In the genomic region with DNA sequence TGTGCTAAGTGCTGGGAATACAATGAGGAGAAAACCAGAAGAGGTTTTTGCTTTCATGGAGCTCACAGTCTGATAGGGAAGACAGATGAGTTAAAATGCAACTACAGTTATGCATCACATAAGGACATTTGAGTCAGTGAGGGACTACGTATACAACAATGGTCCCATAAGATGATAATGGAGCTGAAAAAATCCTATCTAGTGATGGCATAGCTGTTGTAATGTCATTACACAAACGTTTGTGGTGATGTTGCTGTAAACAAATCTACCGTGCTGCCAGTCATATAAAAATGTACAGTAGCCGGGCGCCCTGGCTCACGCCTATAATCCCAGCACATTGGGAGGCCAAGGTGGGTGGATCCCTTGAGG, we compare ENCODE assay signal across 13 cellular contexts.
A peak's percentile ranks its signal among the peaks of the same experiment; 100 is the strongest.
DNase-seq lines count a peak whose midpoint lies in the region; ATAC-seq and TF ChIP-seq lines count a peak whose summit lies in the region.
"Had no signal": no experiment of that assay in that cellular context is flagged by ENCODE, and none has a peak within 500 bp of the region (broad histone marks: within the 10 kb centered on the region; RNA-seq: fewer than 3 reads in every experiment).

No MANE protein-coding gene starts in this region.

- peaks cover 17% of the 10 kb centered on the region for H3K4me1 Mint-ChIP-seq in activated CD4-positive, alpha-beta memory T cell treated with anti-CD3 and anti-CD28 coated beads for 36 hours (ENCODE audit: low read depth)
- peaks cover 8% of the 10 kb centered on the region for H3K4me1 Mint-ChIP-seq in MCF 10A (ENCODE audit: insufficient read depth, unreplicated experiment)

- peak overlapping the region; percentile 69 for H3K27ac Mint-ChIP-seq in activated CD4-positive, alpha-beta memory T cell treated with anti-CD3 and anti-CD28 coated beads for 36 hours
- no peak overlapping the region for H3K27ac Mint-ChIP-seq in MCF 10A (ENCODE audit: low read depth, unreplicated experiment)
- H3K27ac Mint-ChIP-seq: CD4-positive, alpha-beta T cell; nephron progenitor cell had no signal

- peak; percentile 53 for ATAC-seq in GM18861 (IDR thresholded peaks at IDR 0.05; ENCODE audit: unreplicated experiment)
- ATAC-seq in GM21423 (IDR thresholded peaks at IDR 0.05; ENCODE audit: unreplicated experiment) = peak; percentile 37
- ATAC-seq in HG03039 (IDR thresholded peaks at IDR 0.05; ENCODE audit: unreplicated experiment) = peak; percentile 57

- POLR2A ChIA-PET in activated CD4-positive, alpha-beta memory T cell treated with anti-CD3 and anti-CD28 coated beads for 36 hours (lab: Charles Lee) = interaction anchor here (0.5 to 1.1 kb wide), 2 partner anchors 111 to 1614 kb away, joined by 3 to 5 read pairs; no protein-coding TSS in a partner anchor
- POLR2A ChIA-PET in MCF 10A (lab: Yijun Ruan, JAX) = interaction anchor here (0.5 kb wide), 1 partner anchor 1391 kb away, joined by 3 read pairs; no protein-coding TSS in a partner anchor

- no peak for TF ChIP-seq CTCF in MCF 10A (IDR thresholded peaks at IDR 0.05; ENCODE audit: unreplicated experiment)

- CTCF ChIA-PET in activated CD4-positive, alpha-beta memory T cell treated with anti-CD3 and anti-CD28 coated beads for 36 hours (lab: Charles Lee) = interaction anchor here (0.6 to 1.8 kb wide), 6 partner anchors 36 to 1331 kb away, joined by 3 to 11 read pairs (median 4); no protein-coding TSS in a partner anchor
- CTCF ChIA-PET in MCF 10A (lab: Yijun Ruan, JAX) = interaction anchor here (0.5 to 5.1 kb wide), 11 partner anchors 15 to 1331 kb away, joined by 3 to 46 read pairs (median 4); no protein-coding TSS in a partner anchor

- H3K36me3 Mint-ChIP-seq in activated CD4-positive, alpha-beta memory T cell treated with anti-CD3 and anti-CD28 coated beads for 36 hours = no peaks in the 10 kb centered on the region
- H3K36me3 Mint-ChIP-seq in MCF 10A (ENCODE audit: insufficient read depth, unreplicated experiment) = peaks cover 4% of the 10 kb centered on the region

- no peak overlapping the region for H3K4me3 Mint-ChIP-seq in activated CD4-positive, alpha-beta memory T cell treated with anti-CD3 and anti-CD28 coated beads for 36 hours
- H3K4me3 Mint-ChIP-seq in MCF 10A (ENCODE audit: unreplicated experiment) = no peak overlapping the region
- H3K4me3 Mint-ChIP-seq: CD4-positive, alpha-beta T cell; nephron progenitor cell had no signal

- intact Hi-C loops in activated CD4-positive, alpha-beta memory T cell treated with anti-CD3 and anti-CD28 coated beads for 36 hours (cut with micrococcal nuclease) = loop anchor here (1.0 kb wide), 5 partner anchors 36 to 1331 kb away; partner anchors contain the start of gene RAD23B
- intact Hi-C loops in MCF 10A (cut with micrococcal nuclease) = loop anchor here (1.0 to 5.0 kb wide), 4 partner anchors 309 to 1331 kb away; no protein-coding TSS in a partner anchor

- BruUV-seq in MCF 10A (replicated peaks; lab: Mats Ljungman, UMichigan) = no TSS peak

- DNase-seq in activated CD4-positive, alpha-beta memory T cell treated with anti-CD3 and anti-CD28 coated beads for 36 hours = peak; percentile 42
- DNase-seq in NCI-H2081 treated with DMSO at 0.1 percent for 48 hours (lab: John Stamatoyannopoulos, UW) (no peak), A172 (ENCODE audit: low spot score) (no peak), MCF 10A (ENCODE audit: unreplicated experiment) (no peak), dedifferentiated amniotic fluid mesenchymal stem cell (ENCODE audit: extremely low spot score) (no peak)
- DNase-seq: aorta; CD4-positive, alpha-beta T cell; MG63; nephron progenitor cell; T1000 had no signal

- H3K27me3 Mint-ChIP-seq in activated CD4-positive, alpha-beta memory T cell treated with anti-CD3 and anti-CD28 coated beads for 36 hours = peaks cover 15% of the 10 kb centered on the region
- no peaks in the 10 kb centered on the region for H3K27me3 Mint-ChIP-seq in MCF 10A (ENCODE audit: insufficient read depth, unreplicated experiment)

- no peaks in the 10 kb centered on the region for H3K9me3 Mint-ChIP-seq in activated CD4-positive, alpha-beta memory T cell treated with anti-CD3 and anti-CD28 coated beads for 36 hours
- H3K9me3 Mint-ChIP-seq in MCF 10A (ENCODE audit: unreplicated experiment) = no peaks in the 10 kb centered on the region
- H3K9me3 Mint-ChIP-seq: CD4-positive, alpha-beta T cell; nephron progenitor cell had no signal
